ENCODE assay signal across 22 cellular contexts in the genomic region with DNA sequence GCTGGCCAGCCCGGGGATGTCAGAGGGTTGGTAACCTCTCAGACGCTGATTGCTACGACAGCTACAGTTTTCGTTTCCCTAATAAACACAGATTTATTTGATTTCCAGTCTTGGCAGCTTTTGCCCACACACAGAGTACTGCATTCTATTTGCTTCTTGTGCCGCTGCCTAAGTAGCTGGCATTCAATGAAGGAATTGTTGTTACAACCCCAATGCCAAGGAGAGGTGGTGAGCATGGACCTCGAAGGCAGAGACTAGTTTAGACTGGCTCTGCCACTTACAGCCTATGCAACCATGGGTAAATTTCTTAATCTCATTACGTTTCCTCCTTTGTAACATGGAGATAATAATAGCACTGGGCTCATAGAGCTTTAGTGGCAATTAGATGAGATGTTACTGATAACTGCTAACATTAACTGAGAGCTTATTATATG.
"Had no signal": no experiment of that assay in that cellular context is flagged by ENCODE, and none has a peak within 500 bp of the region (broad histone marks: within the 10 kb centered on the region; RNA-seq: fewer than 3 reads in every experiment).

No MANE protein-coding gene starts in this region.

- H3K9me3 ChIP-seq: heart left ventricle, transverse colon, uterus had no signal

- H3K27ac ChIP-seq: epithelial cell of prostate, heart left ventricle, transverse colon, uterus had no signal

- FAIRE-seq: frontal cortex, kidney had no signal

- DNase-seq: activated CD4-positive, alpha-beta T cell treated with anti-CD3 and anti-CD28 coated beads for 48 hours; activated CD4-positive, CD25-positive, alpha-beta regulatory T cell; activated CD8-positive, alpha-beta T cell treated with anti-CD3 and anti-CD28 coated beads for 36 hours; activated naive CD4-positive, alpha-beta T cell; activated naive CD8-positive, alpha-beta T cell treated with anti-CD3 and anti-CD28 coated beads for 36 hours; activated T-cell treated with anti-CD3 and anti-CD28 coated beads, Interleukin-2, amount 50 U/mL, for 1 hour; amniotic stem cell; heart left ventricle; kidney; nephron progenitor cell; posterior cingulate gyrus; right cardiac atrium; stimulated activated naive CD8-positive, alpha-beta T cell treated with anti-CD3 and anti-CD28 coated beads, Interleukin-15, Interleukin-2, amounts not matched to agents 100 U/mL and 50 U/mL, for 24 hours; T-helper 9 cell; transverse colon; uterus had no signal

- ATAC-seq: activated CD8-positive, alpha-beta T cell treated with anti-CD3 and anti-CD28 coated beads for 36 hours; activated T-helper 17 cell treated with anti-CD3 and anti-CD28 coated beads, Interleukin-2, amount 50 U/mL, for 72 hours; heart left ventricle; left lobe of liver; right cardiac atrium; stimulated activated naive CD8-positive, alpha-beta T cell treated with anti-CD3 and anti-CD28 coated beads, Interleukin-15, Interleukin-2, amounts not matched to agents 100 U/mL and 50 U/mL, for 24 hours had no signal

- H3K27me3 ChIP-seq: heart left ventricle, transverse colon, uterus had no signal

- H3K4me3 ChIP-seq: heart left ventricle, lung, skin epidermis, transverse colon, uterus had no signal

- H3K4me1 ChIP-seq: transverse colon, uterus had no signal

- H3K36me3 ChIP-seq: heart left ventricle, transverse colon, uterus had no signal
